2 cellular contexts compared by ENCODE assay signal in the genomic region with DNA sequence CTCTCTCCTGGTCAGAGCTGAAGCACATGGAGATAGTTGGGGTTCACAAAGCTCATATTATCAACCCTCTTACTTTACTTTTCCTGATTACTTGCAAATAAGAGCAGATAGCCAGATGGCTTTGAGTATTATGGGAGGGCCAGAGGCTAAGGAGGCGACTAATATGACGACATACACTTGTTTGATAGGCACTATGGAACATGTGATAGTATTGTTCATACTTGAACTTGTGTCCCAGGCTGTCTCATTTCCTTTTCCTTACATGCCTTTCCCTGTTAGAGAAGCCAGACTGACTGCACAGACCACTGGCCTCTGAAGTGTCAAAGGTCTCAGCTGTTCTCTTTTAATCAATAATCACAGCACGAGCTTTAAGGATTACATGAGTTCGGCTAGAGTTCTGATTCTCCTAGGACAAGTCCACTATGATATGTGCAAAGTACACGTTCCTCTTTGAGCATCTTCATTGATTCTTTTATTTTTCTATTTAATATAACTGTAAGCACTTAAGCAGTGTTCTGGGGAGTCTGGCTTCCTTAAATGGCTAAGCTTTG.
TF ChIP-seq lines count a peak whose summit lies in the region.

No MANE protein-coding gene starts in this region.

TF ChIP-seq in IMR-90, 13 proteins besides CTCF, POLR2A, EP300 and RAD21:
- no peak for TF ChIP-seq RFX5 (IDR thresholded peaks at IDR 0.05; ENCODE audit: low read depth, low read length)
- 0 out of 2 replicates have a peak, but pooled peaks have one; percentile 22 for TF ChIP-seq CEBPB (IDR thresholded peaks at IDR 0.05; ENCODE audit: low read depth, low read length)
- TF ChIP-seq USF2 (IDR thresholded peaks at IDR 0.05; ENCODE audit: low read depth, low read length), result 0 out of 2 replicates have a peak, but pooled peaks have one; percentile 28

TF ChIP-seq in endothelial cell of umbilical vein, 7 proteins besides CTCF, POLR2A, EP300 and RAD21:
- TF ChIP-seq JUN (IDR thresholded peaks at IDR 0.05; ENCODE audit: borderline replicate concordance, insufficient read depth, insufficient read length, low read depth), result peak; percentile 59
- TF ChIP-seq FOS (IDR thresholded peaks at IDR 0.05; ENCODE audit: borderline replicate concordance, insufficient read depth, low read length), result peak; percentile 41
- no peak for TF ChIP-seq EZH2 (IDR thresholded peaks at IDR 0.05; ENCODE audit: borderline replicate concordance, low read depth, low read length, severe bottlenecking)
